ENCODE assay signal across 22 cellular contexts in genomic region chr1:3427711-3428704, GRCh38. TPM values are rescaled to one million over a fixed set of nuclear protein-coding genes. Genes with fewer than 3 reads are reported as not detected.
"Had no signal": no experiment of that assay in that cellular context is flagged by ENCODE, and none has a peak within 500 bp of the region (broad histone marks: within the 10 kb centered on the region; RNA-seq: fewer than 3 reads in every experiment).

No MANE protein-coding gene starts in this region.

- H3K4me3 Mint-ChIP-seq: IgD-negative memory B cell had no signal

- H3K36me3 ChIP-seq: SJCRH30 had no signal

- H3K27me3 ChIP-seq: SJCRH30 had no signal

- H3K4me3 ChIP-seq: K562, SJCRH30 had no signal

- DNase-seq: Kasumi-1, MM.1S, NCI-H1092 treated with DMSO at 0.1 percent for 48 hours, NCI-H1436, NCI-H187, NCI-H2029, NCI-H2081 treated with DMSO at 0.1 percent for 48 hours, NCI-H2171, NCI-H226, NCI-H446, NCI-H510A, NCI-H524 treated with DMSO at 0.1 percent for 48 hours, NCI-H69, NCI-H774, RPMI8226, SHP77 treated with DMSO at 0.1 percent for 48 hours, SJCRH30 had no signal

- H3K27ac ChIP-seq: HL-60, KMS-11, SJCRH30 had no signal

- H3K27ac Mint-ChIP-seq: IgD-negative memory B cell had no signal

- H3K4me2 ChIP-seq: KMS-11 had no signal

- H3K9ac ChIP-seq: KMS-11 had no signal

- H3K4me1 ChIP-seq: SJCRH30 had no signal

- H3K9me3 Mint-ChIP-seq: IgD-negative memory B cell had no signal

- H3K9me3 ChIP-seq: SJCRH30 had no signal

- H3K4me1 Mint-ChIP-seq: IgD-negative memory B cell had no signal

- H3K36me3 Mint-ChIP-seq: IgD-negative memory B cell had no signal

- ATAC-seq: K562, SK-N-SH treated with all-trans-retinoic acid at 6 μM for 48 hours had no signal

RNA-seq across cellular contexts. Expression of gene ARHGEF16, which starts 26.5 kb away (rescaled TPM):
- polyA plus RNA-seq: IgD-negative memory B cell had no signal
